ENCODE assay signal across 9 cellular contexts in genomic region chr5:40260351-40260750, GRCh38.
"Had no signal": no experiment of that assay in that cellular context is flagged by ENCODE, and none has a peak within 500 bp of the region (broad histone marks: within the 10 kb centered on the region; RNA-seq: fewer than 3 reads in every experiment).

No MANE protein-coding gene starts in this region.

- H3K36me3 ChIP-seq: brain microvascular endothelial cell, thyroid gland had no signal

- H3K27ac ChIP-seq: brain microvascular endothelial cell, thyroid gland had no signal

- H3K4me1 ChIP-seq: thyroid gland had no signal

- H3K4me3 ChIP-seq: thyroid gland had no signal

- ATAC-seq: activated CD4-positive, CD25-positive, alpha-beta regulatory T cell treated with anti-CD3 and anti-CD28 coated beads, Interleukin-2, amount 50 U/mL, for 24 hours had no signal

- H3K9me3 ChIP-seq: thyroid gland had no signal

- H3K27me3 ChIP-seq: brain microvascular endothelial cell, thyroid gland had no signal

- DNase-seq: activated naive CD4-positive, alpha-beta T cell treated with anti-CD3 and anti-CD28 coated beads, Interleukin-2, amount 50 U/mL, for 16 hours; amniotic stem cell; brain microvascular endothelial cell; immature natural killer cell; occipital lobe; stimulated activated CD4-positive, alpha-beta T cell treated with anti-CD3 and anti-CD28 coated beads, Interleukin-4, amount 100 ng/mL, for 1 hour; stimulated activated CD8-positive, alpha-beta memory T cell treated with anti-CD3 and anti-CD28 coated beads, Interleukin-4, amount 100 ng/mL, for 48 hours; thyroid gland had no signal
